ENCODE assay signal across 1 cellular context in genomic region chr1:43367026-43367903, GRCh38.
TF ChIP-seq lines count a peak whose summit lies in the region.

No MANE protein-coding gene starts in this region.

TF ChIP-seq in K562, 482 proteins besides CTCF, POLR2A, EP300 and RAD21 (continued from another document):
- TF ChIP-seq MYC (IDR thresholded peaks at IDR 0.05; ENCODE audit: low read depth, low read length) (peak; percentile 59; the same call in 1 of the 2 replicates), MYC (CRISPR knock-in tag; IDR thresholded peaks at IDR 0.05; ENCODE audit: borderline replicate concordance, low read depth) (peak; percentile 49; the same call in 1 of the 2 replicates), TBP (optimal IDR thresholded peaks at IDR 0.05; ENCODE audit: low read depth, low read length) (no peak), MXD1 (CRISPR knock-in tag; IDR thresholded peaks at IDR 0.05; ENCODE audit: borderline replicate concordance, poor library complexity, severe bottlenecking) (peak; percentile 16), ZNF3 (CRISPR knock-in tag; IDR thresholded peaks at IDR 0.05) (no peak), CREB1 (IDR thresholded peaks at IDR 0.05) (peak; percentile 28; the same call in 1 of the 2 replicates), CREB1 (CRISPR knock-in tag; IDR thresholded peaks at IDR 0.05) (no peak), NKRF (IDR thresholded peaks at IDR 0.05; ENCODE audit: borderline replicate concordance) (peak; percentile 66), EP400 (IDR thresholded peaks at IDR 0.05) (peak; percentile 59; the same call in 1 of the 2 replicates), NCOR1 (IDR thresholded peaks at IDR 0.05) (peak; percentile 89), U2AF1 (optimal IDR thresholded peaks at IDR 0.05; ENCODE audit: low read depth, low read length) (peak; percentile 78), ZNF780A (CRISPR knock-in tag; IDR thresholded peaks at IDR 0.05) (no peak), NFATC3 (IDR thresholded peaks at IDR 0.05) (no peak), ZNF444 (CRISPR knock-in tag; IDR thresholded peaks at IDR 0.05) (no peak), FIP1L1 (IDR thresholded peaks at IDR 0.05; ENCODE audit: low read depth, low read length, poor library complexity, severe bottlenecking) (peak; percentile 52), ETV6 (IDR thresholded peaks at IDR 0.05; ENCODE audit: borderline replicate concordance in 1 of 2, low read depth in 2 of 2, low read length in 1 of 2) (no peak), ETV6 (CRISPR knock-in tag; IDR thresholded peaks at IDR 0.05; ENCODE audit: borderline replicate concordance) (0 out of 2 replicates have a peak, but pooled peaks have one; percentile 56), PHF8 (IDR thresholded peaks at IDR 0.05; ENCODE audit: borderline replicate concordance, low read length) (no peak), KDM1A (IDR thresholded peaks at IDR 0.05) (peak; percentile 74), MAX (CRISPR knock-in tag; IDR thresholded peaks at IDR 0.05) (peak; percentile 91), BHLHE40 (IDR thresholded peaks at IDR 0.05; ENCODE audit: low read length) (peak; percentile 9; the same call in 1 of the 2 replicates), ZBTB40 (IDR thresholded peaks at IDR 0.05) (0 out of 2 replicates have a peak, but pooled peaks have one; percentile 36), ZBTB40 (CRISPR knock-in tag; IDR thresholded peaks at IDR 0.05) (no peak), MCM5 (IDR thresholded peaks at IDR 0.05; ENCODE audit: low read depth) (no peak), NONO (IDR thresholded peaks at IDR 0.05; ENCODE audit: low read depth in 2 of 2, low read length in 1 of 2) (0 out of 4 replicates have a peak, but pooled peaks of 1 of the 2 experiments have one; percentile 4), NR2C1 (IDR thresholded peaks at IDR 0.05) (no peak), NR2C1 (tag; IDR thresholded peaks at IDR 0.05) (no peak), ZC3H8 (IDR thresholded peaks at IDR 0.05) (no peak), RFX1 (IDR thresholded peaks at IDR 0.05) (no peak), THRAP3 (IDR thresholded peaks at IDR 0.05; ENCODE audit: borderline replicate concordance) (no peak; the same call in 1 of the 2 replicates), ZBTB12 (CRISPR knock-in tag; IDR thresholded peaks at IDR 0.05) (no peak), ZBTB33 (CRISPR knock-in tag; IDR thresholded peaks at IDR 0.05) (no peak), KDM2B (CRISPR knock-in tag; IDR thresholded peaks at IDR 0.05) (no peak; the same call in 1 of the 2 replicates), SIN3A (IDR thresholded peaks at IDR 0.05; ENCODE audit: borderline replicate concordance in 2 of 2, control insufficient read depth in 1 of 2, low read depth in 2 of 2, low read length in 2 of 2) (peak in 1 of 2 experiments; percentile 85; a peak in 2 of 4 replicates), SMARCA4 (IDR thresholded peaks at IDR 0.05) (peak; percentile 70), SAP30 (IDR thresholded peaks at IDR 0.05; ENCODE audit: borderline replicate concordance, insufficient read depth, low read depth, low read length, poor library complexity, severe bottlenecking) (peak; percentile 64), PHF20 (IDR thresholded peaks at IDR 0.05; ENCODE audit: partially characterized antibody) (peak; percentile 25), ZNF146 (CRISPR knock-in tag; IDR thresholded peaks at IDR 0.05; ENCODE audit: unreplicated experiment) (peak; percentile 32), POU5F1 (IDR thresholded peaks at IDR 0.05; ENCODE audit: borderline replicate concordance, low read depth, low read length, partially characterized antibody) (no peak), MAZ (CRISPR knock-in tag; conservative IDR thresholded peaks at IDR 0.05 in 1 of 2, IDR thresholded peaks at IDR 0.05 in 1 of 2) (peak; percentile 18 to 42; a peak in 1 of 4 replicates), NRF1 (conservative IDR thresholded peaks at IDR 0.05 in 1 of 2, IDR thresholded peaks at IDR 0.05 in 1 of 2) (peak in 1 of 2 experiments; percentile 22; a peak in 1 of 4 replicates), TOE1 (IDR thresholded peaks at IDR 0.05; ENCODE audit: borderline replicate concordance) (peak; percentile 48; the same call in 1 of the 2 replicates), TOE1 (CRISPR knock-in tag; IDR thresholded peaks at IDR 0.05; ENCODE audit: borderline replicate concordance, low read depth) (no peak), EZH2 (IDR thresholded peaks at IDR 0.05; ENCODE audit: borderline replicate concordance, low read depth, low read length) (no peak), TSC22D4 (tag; IDR thresholded peaks at IDR 0.05) (no peak), POLR2G (IDR thresholded peaks at IDR 0.05; ENCODE audit: low read depth, low read length) (peak; percentile 55; the same call in 1 of the 2 replicates), GMEB1 (CRISPR knock-in tag; IDR thresholded peaks at IDR 0.05) (no peak), CBFA2T2 (conservative IDR thresholded peaks at IDR 0.05) (peak; percentile 89)
